ENCODE assay signal across 21 cellular contexts in the genomic region with DNA sequence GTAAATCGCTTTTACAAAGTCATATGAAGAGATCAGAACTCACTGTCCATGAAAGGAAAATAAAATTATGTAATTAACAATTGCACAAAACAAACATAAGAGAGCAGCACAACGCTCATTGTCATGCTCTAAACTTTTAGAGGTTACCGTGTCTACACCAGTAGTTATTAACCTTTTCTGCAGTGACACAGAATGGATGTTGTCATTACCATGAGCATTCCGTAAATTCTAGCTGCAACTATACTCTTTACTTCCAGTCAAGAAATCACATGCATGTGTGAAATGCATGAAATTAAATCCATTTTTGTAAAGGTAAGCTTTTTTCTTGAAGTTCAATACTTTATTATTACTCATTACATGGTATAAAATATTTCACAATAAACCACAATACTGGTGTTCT. TPM values are rescaled to one million over a fixed set of nuclear protein-coding genes. Genes with fewer than 3 reads are reported as not detected.
A peak's percentile ranks its signal among the peaks of the same experiment; 100 is the strongest.
DNase-seq lines count a peak whose midpoint lies in the region; ATAC-seq, FAIRE-seq and TF ChIP-seq lines count a peak whose summit lies in the region.
"Had no signal": no experiment of that assay in that cellular context is flagged by ENCODE, and none has a peak within 500 bp of the region (broad histone marks: within the 10 kb centered on the region; RNA-seq: fewer than 3 reads in every experiment).

No MANE protein-coding gene starts in this region.

- BruUV-seq in MCF 10A (replicated peaks; lab: Mats Ljungman, UMichigan): no TSS peak
- no TSS peak for BruUV-seq in mammary epithelial cell (replicated peaks; lab: Mats Ljungman, UMichigan)
- no TSS peak for BruUV-seq in K562 (replicated peaks; lab: Mats Ljungman, UMichigan)

- H3K79me2 ChIP-seq in mammary epithelial cell (ENCODE audit: insufficient read depth, low read length) (peaks cover 78% of the 10 kb centered on the region), K562 (ENCODE audit: control insufficient read depth, insufficient read depth, low read length) (peaks cover 94% of the 10 kb centered on the region)

- H4K20me1 ChIP-seq in mammary epithelial cell (ENCODE audit: insufficient read depth, low read length) (no peaks in the 10 kb centered on the region), K562 (replicated peaks; ENCODE audit: control insufficient read depth, insufficient read depth, low read length) (0 out of 2 replicates have a peak, but pooled peaks cover 3% of the 10 kb centered on the region)

- no peaks in the 10 kb centered on the region for H3K9me3 Mint-ChIP-seq in MCF 10A (ENCODE audit: unreplicated experiment)
- peaks cover 7% of the 10 kb centered on the region for H3K9me3 Mint-ChIP-seq in activated CD4-positive, alpha-beta T cell treated with anti-CD3 and anti-CD28 coated beads, Interleukin-2, amount 10 ng/mL, durations not matched to agents 7 days and 5 days
- H3K9me3 Mint-ChIP-seq: CD8-positive, alpha-beta T cell had no signal

- dilution Hi-C loops in mammary epithelial cell (cut with HindIII; ENCODE audit: low sequenced_read_pairs): no loop called here

- H2AFZ ChIP-seq in mammary epithelial cell (ENCODE audit: low read depth, low read length) (no peak overlapping the region), K562 (ENCODE audit: low read depth, low read length) (no peak overlapping the region)

- DNase-seq in MCF 10A (ENCODE audit: unreplicated experiment): no peak
- DNase-seq in mammary epithelial cell: no peak
- peak; percentile 57 for DNase-seq in NCI-H460 (ENCODE audit: extremely low read depth, low read depth)
- DNase-seq in K562 (ENCODE audit: extremely low read depth in 1 of 4, low spot score in 3 of 4): no peak
- DNase-seq in psoas muscle: no peak
- DNase-seq in activated CD4-positive, alpha-beta T cell treated with anti-CD3 and anti-CD28 coated beads, Interleukin-2, amount 10 ng/mL, durations not matched to agents 7 days and 5 days: no peak
- DNase-seq: 8988T; Calu3; CD8-positive, alpha-beta T cell; DMS53; H7; MV-4-11; NCI-H1417; NCI-H187; NCI-H2107; NCI-H2227 treated with DMSO at 0.1 percent for 48 hours; NCI-H524; SW 1271 had no signal

- H3K36me3 ChIP-seq in mammary epithelial cell (ENCODE audit: insufficient read depth, low read length) (no peaks in the 10 kb centered on the region), K562 (ENCODE audit: control insufficient read depth, insufficient read depth, low read length) (peaks cover under 1% of the 10 kb centered on the region; the same call in 2 of the 3 replicates), skeletal muscle satellite cell (ENCODE audit: insufficient read depth, low read length) (no peaks in the 10 kb centered on the region), psoas muscle (ENCODE audit: insufficient read depth in 1 of 2, low read depth in 1 of 2) (no peaks in the 10 kb centered on the region)
- H3K36me3 ChIP-seq: SJSA1 had no signal

- H3K27ac Mint-ChIP-seq in MCF 10A (ENCODE audit: low read depth, unreplicated experiment): peak overlapping the region; percentile 46
- H3K27ac Mint-ChIP-seq in activated CD4-positive, alpha-beta T cell treated with anti-CD3 and anti-CD28 coated beads, Interleukin-2, amount 10 ng/mL, durations not matched to agents 7 days and 5 days: no peak overlapping the region
- H3K27ac Mint-ChIP-seq: CD8-positive, alpha-beta T cell had no signal

- H3K9me3 ChIP-seq in mammary epithelial cell (replicated peaks; ENCODE audit: insufficient read depth, low read length) (no peaks in the 10 kb centered on the region), K562 (replicated peaks; ENCODE audit: control insufficient read depth, insufficient read depth, low read depth, low read length) (no peaks in the 10 kb centered on the region), skeletal muscle satellite cell (replicated peaks; ENCODE audit: low read length) (no peaks in the 10 kb centered on the region), psoas muscle (no peaks in the 10 kb centered on the region)
- H3K9me3 ChIP-seq: SJSA1 had no signal

- in situ Hi-C loops in mammary epithelial cell (cut with MboI; ENCODE audit: low sequenced_read_pairs in 2 of 2): no loop called here
- in situ Hi-C loops in K562 (cut with MboI): no loop called here

- H3K9ac ChIP-seq in mammary epithelial cell (ENCODE audit: insufficient read depth, low read length) (no peak overlapping the region), K562 (ENCODE audit: insufficient read depth in 1 of 2, low read depth in 2 of 2, low read length in 2 of 2) (no peak overlapping the region), skeletal muscle satellite cell (ENCODE audit: low read depth, low read length) (no peak overlapping the region)

- H3K4me2 ChIP-seq in mammary epithelial cell (ENCODE audit: insufficient read depth, low read depth, low read length) (no peak overlapping the region), K562 (ENCODE audit: insufficient read depth, low read length) (no peak overlapping the region), skeletal muscle satellite cell (ENCODE audit: low read length) (peak overlapping the region; percentile 70)

- H3K36me3 Mint-ChIP-seq in MCF 10A (ENCODE audit: insufficient read depth, unreplicated experiment): peaks cover 4% of the 10 kb centered on the region
- peaks cover 14% of the 10 kb centered on the region for H3K36me3 Mint-ChIP-seq in activated CD4-positive, alpha-beta T cell treated with anti-CD3 and anti-CD28 coated beads, Interleukin-2, amount 10 ng/mL, durations not matched to agents 7 days and 5 days (ENCODE audit: low read depth)

- H3K27ac ChIP-seq in mammary epithelial cell (ENCODE audit: insufficient read depth, low read depth, low read length) (no peak overlapping the region), K562 (ENCODE audit: extremely low read depth, low read depth, low read length) (no peak overlapping the region), psoas muscle (no peak overlapping the region)
- H3K27ac ChIP-seq: SJSA1 had no signal

- no peak for TF ChIP-seq POLR2A in K562 (conservative IDR thresholded peaks at IDR 0.05)

- CTCF ChIA-PET in MCF 10A (lab: Yijun Ruan, JAX) (interaction anchor here (1.0 kb wide), 1 partner anchor 12 kb away, joined by 4 read pairs; no protein-coding TSS in a partner anchor), mammary epithelial cell (lab: Charles Lee; ENCODE audit: low non-redundant PET) (no interaction called here), K562 (lab: Yijun Ruan, JAX; ENCODE audit: low intra/inter-chr PET ratio) (no interaction called here)
- CTCF ChIA-PET in activated CD4-positive, alpha-beta T cell treated with anti-CD3 and anti-CD28 coated beads, Interleukin-2, amount 10 ng/mL, durations not matched to agents 7 days and 5 days (lab: Charles Lee): no interaction called here

- no peak for TF ChIP-seq EP300 in K562 (IDR thresholded peaks at IDR 0.05; ENCODE audit: low read length)

- POLR2A ChIA-PET in MCF 10A (lab: Yijun Ruan, JAX): interaction anchor here (0.6 to 7.6 kb wide), 6 partner anchors 18 to 324 kb away, joined by 3 to 163 read pairs (median 3); partner anchors contain the start of genes BCAS3 and USP32
- POLR2A ChIA-PET in K562 (lab: Yijun Ruan, JAX): interaction anchor here (1.2 to 2.4 kb wide), 2 partner anchors 9 to 14 kb away, joined by 3 to 6 read pairs; no protein-coding TSS in a partner anchor
- POLR2A ChIA-PET in activated CD4-positive, alpha-beta T cell treated with anti-CD3 and anti-CD28 coated beads, Interleukin-2, amount 10 ng/mL, durations not matched to agents 7 days and 5 days (lab: Charles Lee): no interaction called here

- no peak for TF ChIP-seq CTCF in MCF 10A (IDR thresholded peaks at IDR 0.05; ENCODE audit: unreplicated experiment)
- TF ChIP-seq CTCF in mammary epithelial cell (conservative IDR thresholded peaks at IDR 0.05 in 1 of 2, IDR thresholded peaks at IDR 0.05 in 1 of 2; ENCODE audit: extremely low read depth in 1 of 2, insufficient read depth in 1 of 2, low read depth in 1 of 2, low read length in 2 of 2): no peak
- no peak for TF ChIP-seq CTCF in K562 (IDR thresholded peaks at IDR 0.05 in 2 of 3, conservative IDR thresholded peaks at IDR 0.05 in 1 of 3; ENCODE audit: insufficient read depth in 2 of 3, low read depth in 1 of 3, low read length in 3 of 3)
- TF ChIP-seq CTCF in psoas muscle (IDR thresholded peaks at IDR 0.05): no peak

- ATAC-seq in K562: no peak
- no peak for ATAC-seq in psoas muscle
- no peak for ATAC-seq in GM18520 (IDR thresholded peaks at IDR 0.05; ENCODE audit: unreplicated experiment)
- ATAC-seq: CD8-positive, alpha-beta T cell had no signal

- intact Hi-C loops in MCF 10A (cut with micrococcal nuclease): no loop called here
- intact Hi-C loops in mammary epithelial cell (cut with micrococcal nuclease): no loop called here
- intact Hi-C loops in K562 (cut with micrococcal nuclease): no loop called here
- intact Hi-C loops in psoas muscle (cut with DNase I): no loop called here

- peaks cover 33% of the 10 kb centered on the region for H3K4me1 Mint-ChIP-seq in MCF 10A (ENCODE audit: insufficient read depth, unreplicated experiment)
- H3K4me1 Mint-ChIP-seq in activated CD4-positive, alpha-beta T cell treated with anti-CD3 and anti-CD28 coated beads, Interleukin-2, amount 10 ng/mL, durations not matched to agents 7 days and 5 days: peaks cover 29% of the 10 kb centered on the region

- TF ChIP-seq RAD21 in K562 (CRISPR knock-in tag; conservative IDR thresholded peaks at IDR 0.05 in 1 of 2, IDR thresholded peaks at IDR 0.05 in 1 of 2): no peak

- H3K27me3 ChIP-seq in mammary epithelial cell (ENCODE audit: insufficient read depth, low read length): no peaks in the 10 kb centered on the region
- no peaks in the 10 kb centered on the region for H3K27me3 ChIP-seq in K562 (ENCODE audit: control insufficient read depth in 2 of 2, insufficient read depth in 2 of 2, low read length in 2 of 2)
- no peaks in the 10 kb centered on the region for H3K27me3 ChIP-seq in skeletal muscle satellite cell (ENCODE audit: control insufficient read depth, insufficient read depth, low read length)
- no peaks in the 10 kb centered on the region for H3K27me3 ChIP-seq in psoas muscle (ENCODE audit: insufficient read depth in 3 of 3, low read length in 2 of 3)
- H3K27me3 ChIP-seq: SJSA1 had no signal

- H3K4me3 Mint-ChIP-seq in MCF 10A (ENCODE audit: unreplicated experiment): peak overlapping the region; percentile 5
- H3K4me3 Mint-ChIP-seq in activated CD4-positive, alpha-beta T cell treated with anti-CD3 and anti-CD28 coated beads, Interleukin-2, amount 10 ng/mL, durations not matched to agents 7 days and 5 days: no peak overlapping the region
- H3K4me3 Mint-ChIP-seq: CD8-positive, alpha-beta T cell had no signal

- no peaks in the 10 kb centered on the region for H3K27me3 Mint-ChIP-seq in MCF 10A (ENCODE audit: insufficient read depth, unreplicated experiment)
- H3K27me3 Mint-ChIP-seq in activated CD4-positive, alpha-beta T cell treated with anti-CD3 and anti-CD28 coated beads, Interleukin-2, amount 10 ng/mL, durations not matched to agents 7 days and 5 days: no peaks in the 10 kb centered on the region

- no peak for FAIRE-seq in K562 (lab: Jason Lieb, UNC)

- no peaks in the 10 kb centered on the region for H3K9me1 ChIP-seq in K562 (ENCODE audit: control insufficient read depth, insufficient read depth, low read length)

- H3K4me1 ChIP-seq in mammary epithelial cell (ENCODE audit: insufficient read depth, low read length): peaks cover 31% of the 10 kb centered on the region
- peaks cover 23 to 28% of the 10 kb centered on the region in 2 experiments; a peak in 4 of 5 replicates for H3K4me1 ChIP-seq in K562 (replicated peaks in 1 of 2; ENCODE audit: control insufficient read depth in 2 of 2, insufficient read depth in 2 of 2, low read length in 2 of 2)
- H3K4me1 ChIP-seq in skeletal muscle satellite cell (ENCODE audit: control insufficient read depth, insufficient read depth, low read length): peaks cover 36% of the 10 kb centered on the region
- peaks cover 28% of the 10 kb centered on the region for H3K4me1 ChIP-seq in psoas muscle

- WGBS in mammary epithelial cell (ENCODE audit: low coverage, missing lambda C conversion rate): 86% methylated on average over 4 of the region's 4 CpGs
- 88% methylated on average over 4 of the region's 4 CpGs for WGBS in K562 (ENCODE audit: insufficient coverage, low coverage, missing lambda C conversion rate)
- 82 to 92% (median 85%) methylated on average over 4 of the region's 4 CpGs for WGBS in psoas muscle, 3 donors

- H3K4me3 ChIP-seq in mammary epithelial cell (replicated peaks in 1 of 3; ENCODE audit: insufficient read depth in 1 of 3, low read depth in 2 of 3, low read length in 3 of 3) (no peak overlapping the region), K562 (no peak overlapping the region), skeletal muscle satellite cell (ENCODE audit: low read length) (no peak overlapping the region), psoas muscle (no peak overlapping the region)
- H3K4me3 ChIP-seq: SJSA1 had no signal

RNA-seq across cellular contexts. Expression of gene USP32, which starts 38.2 kb away (rescaled TPM):
- 52.2 and 62.9 TPM in 2 replicates for total RNA-seq in MCF 10A (2022)
- total RNA-seq in mammary epithelial cell: 10 to 100 TPM; 56.8 to 63.0 TPM
- polyA plus RNA-seq in mammary epithelial cell: 20.3 TPM
- 39.0 TPM for polyA minus RNA-seq in mammary epithelial cell
- total RNA-seq in NCI-H460 (2014; rRNA removed; shearing (Covaris generic)): 30.6 and 34.9 TPM in 2 replicates
- 9.2 and 12.3 TPM in 2 replicates for polyA plus RNA-seq in NCI-H460 (2014; cell fraction: nucleus; rRNA removed)
- 97.3 and 280 TPM in 2 replicates for total RNA-seq in K562 (2011; cell fraction: chromatin; rRNA removed; ENCODE audit: low replicate concordance)
- total RNA-seq in K562 (2011; cell fraction: nucleolus; rRNA removed): 42.9 and 54.7 TPM in 2 replicates
- total RNA-seq in K562 (2011; cell fraction: nucleoplasm; rRNA removed): 86.6 and 92.1 TPM in 2 replicates
- total RNA-seq in K562 (2014; rRNA removed): 33.6 and 36.0 TPM in 2 replicates
- total RNA-seq in K562 (2014; rRNA removed; fragmentation: Illumina TruSeq; extraction: Trizol): 52.3 and 58.6 TPM in 2 replicates
- 56.3 and 60.6 TPM in 2 replicates for total RNA-seq in K562 (2015; rRNA removed; fragmentation: Illumina TruSeq; extraction: Trizol)
- 52.4 and 57.1 TPM in 2 replicates for total RNA-seq in K562 (2021)
- 48.8 and 69.3 TPM in 2 replicates for polyA plus RNA-seq in K562 (2011; rRNA removed)
- polyA plus RNA-seq in K562 (2011; cell fraction: cytosol; rRNA removed): 20.4 and 25.9 TPM in 2 replicates
- 43.0 and 49.3 TPM in 2 replicates for polyA plus RNA-seq in K562 (2011; cell fraction: nucleus; rRNA removed)
- polyA plus RNA-seq in K562 (2012): 32.0 and 43.0 TPM in 2 replicates
- polyA plus RNA-seq in K562 (2014; fragmentation: Illumina TruSeq; extraction: Trizol): 41.1 and 47.1 TPM in 2 replicates
- polyA plus RNA-seq in K562 (2014; fragmentation: Nextera tagmentation; extraction: Ambion mirVana): 10 to 100 TPM; 18.0 to 19.7 TPM
- polyA plus RNA-seq in K562 (2014; rRNA removed): 31.6 and 35.6 TPM in 2 replicates
- polyA minus RNA-seq in K562 (2011; rRNA and poly(A)+ RNA removed): 98.5 and 105 TPM in 2 replicates
- 41.5 and 42.5 TPM in 2 replicates for polyA minus RNA-seq in K562 (2011; cell fraction: cytosol; rRNA and poly(A)+ RNA removed)
- polyA minus RNA-seq in K562 (2011; cell fraction: nucleus; rRNA and poly(A)+ RNA removed): 26.4 and 48.5 TPM in 2 replicates
- total RNA-seq in skeletal muscle satellite cell (2012; rRNA removed): 24.9 and 46.9 TPM in 2 replicates
- 10 to 100 TPM; 34.0 to 64.9 (median 50.6) TPM for total RNA-seq in psoas muscle
- polyA plus RNA-seq in psoas muscle: 10 to 100 TPM; 19.5 to 56.7 (median 36.4) TPM
- 10 to 100 TPM; 31.7 to 34.0 TPM for total RNA-seq in activated CD4-positive, alpha-beta T cell treated with anti-CD3 and anti-CD28 coated beads, Interleukin-2, amount 10 ng/mL, durations not matched to agents 7 days and 5 days
